ENCODE assay signal across 23 cellular contexts in the genomic region with DNA sequence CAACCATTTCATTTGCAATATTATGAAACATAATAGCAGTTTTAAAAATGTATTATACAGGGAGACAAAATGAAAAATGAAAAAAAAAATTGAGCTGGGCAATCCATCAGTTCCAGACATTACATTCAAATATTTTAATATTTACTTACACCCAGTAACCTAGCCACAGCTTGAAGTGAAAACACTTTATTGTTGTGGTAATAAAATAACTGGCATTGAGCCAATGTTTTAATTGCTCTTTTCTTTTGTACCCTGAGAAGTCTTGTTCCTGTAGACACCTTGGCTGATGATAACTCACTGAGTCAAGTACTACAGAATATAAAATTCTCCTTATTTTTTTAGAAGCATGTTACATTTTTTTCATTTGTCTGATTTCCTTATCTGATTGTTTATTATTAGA.
A peak's percentile ranks its signal among the peaks of the same experiment; 100 is the strongest.
DNase-seq lines count a peak whose midpoint lies in the region; ATAC-seq and TF ChIP-seq lines count a peak whose summit lies in the region.
"Had no signal": no experiment of that assay in that cellular context is flagged by ENCODE, and none has a peak within 500 bp of the region (broad histone marks: within the 10 kb centered on the region; RNA-seq: fewer than 3 reads in every experiment).

No MANE protein-coding gene starts in this region.

- peak; percentile 25 for DNase-seq in NCI-H2029 treated with DMSO at 0.1 percent for 48 hours (lab: John Stamatoyannopoulos, UW)
- DNase-seq in NCI-H2029 (lab: John Stamatoyannopoulos, UW): no peak
- DNase-seq in NCI-H1417 treated with DMSO at 0.1 percent for 48 hours (lab: John Stamatoyannopoulos, UW): peak; percentile 19
- peak; percentile 1 for DNase-seq in SW480 (ENCODE audit: low spot score)
- no peak for DNase-seq in epidermal melanocyte (ENCODE audit: insufficient read length, low spot score)
- DNase-seq in RWPE1 (ENCODE audit: low spot score): no peak
- DNase-seq: AML-193; C1 segment of cervical spinal cord; CD8-positive, alpha-beta memory T cell; DMS79 treated with DMSO at 0.1 percent for 48 hours; H9; HFFc6; IMR-90; Karpas-422; NCI-H1694; NCI-H446; OCI-M1; T1000 had no signal

- peak; percentile 83; the same call in 1 of the 2 replicates for TF ChIP-seq EP300 in Ishikawa (IDR thresholded peaks at IDR 0.05; ENCODE audit: borderline replicate concordance)

- ATAC-seq in HG02970 (IDR thresholded peaks at IDR 0.05; ENCODE audit: low FRiP score, unreplicated experiment): no peak
- ATAC-seq: GM12878, Right ventricle myocardium inferior had no signal

- CTCF ChIA-PET in RWPE1 (lab: Yijun Ruan, JAX): no interaction called here

- TF ChIP-seq CTCF in RWPE1 (conservative IDR thresholded peaks at IDR 0.05; ENCODE audit: low read depth): no peak

- TF ChIP-seq RAD21 in Ishikawa (IDR thresholded peaks at IDR 0.05; ENCODE audit: low read depth): no peak

- POLR2A ChIA-PET in RWPE1 (lab: Yijun Ruan, JAX; ENCODE audit: low non-redundant PET): no interaction called here

- H3K27ac ChIP-seq in RWPE1: no peak overlapping the region
- H3K27ac ChIP-seq: SJSA1 had no signal

TF ChIP-seq in Ishikawa, 13 proteins besides CTCF, POLR2A, EP300 and RAD21:
- TF ChIP-seq, protein P1, sequence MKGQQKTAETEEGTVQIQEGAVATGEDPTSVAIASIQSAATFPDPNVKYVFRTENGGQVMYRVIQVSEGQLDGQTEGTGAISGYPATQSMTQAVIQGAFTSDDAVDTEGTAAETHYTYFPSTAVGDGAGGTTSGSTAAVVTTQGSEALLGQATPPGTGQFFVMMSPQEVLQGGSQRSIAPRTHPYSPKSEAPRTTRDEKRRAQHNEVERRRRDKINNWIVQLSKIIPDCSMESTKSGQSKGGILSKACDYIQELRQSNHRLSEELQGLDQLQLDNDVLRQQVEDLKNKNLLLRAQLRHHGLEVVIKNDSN (IDR thresholded peaks at IDR 0.05): no peak
- peak; percentile 51; the same call in 1 of the 2 replicates for TF ChIP-seq TEAD4 (IDR thresholded peaks at IDR 0.05)
- peak; percentile 79 for TF ChIP-seq FOXM1 (IDR thresholded peaks at IDR 0.05; ENCODE audit: borderline replicate concordance, low read depth)
- no peak for TF ChIP-seq EGR1 (IDR thresholded peaks at IDR 0.05)
- no peak for TF ChIP-seq CREB1 (IDR thresholded peaks at IDR 0.05; ENCODE audit: low read depth)
- TF ChIP-seq CEBPB (IDR thresholded peaks at IDR 0.05): no peak
- no peak for TF ChIP-seq ZBTB7A (IDR thresholded peaks at IDR 0.05; ENCODE audit: low read depth)
- no peak for TF ChIP-seq TAF1 (IDR thresholded peaks at IDR 0.05; ENCODE audit: low read depth)
- TF ChIP-seq, protein P2, sequence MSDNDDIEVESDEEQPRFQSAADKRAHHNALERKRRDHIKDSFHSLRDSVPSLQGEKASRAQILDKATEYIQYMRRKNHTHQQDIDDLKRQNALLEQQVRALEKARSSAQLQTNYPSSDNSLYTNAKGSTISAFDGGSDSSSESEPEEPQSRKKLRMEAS (IDR thresholded peaks at IDR 0.05): no peak
- TF ChIP-seq, protein P3, sequence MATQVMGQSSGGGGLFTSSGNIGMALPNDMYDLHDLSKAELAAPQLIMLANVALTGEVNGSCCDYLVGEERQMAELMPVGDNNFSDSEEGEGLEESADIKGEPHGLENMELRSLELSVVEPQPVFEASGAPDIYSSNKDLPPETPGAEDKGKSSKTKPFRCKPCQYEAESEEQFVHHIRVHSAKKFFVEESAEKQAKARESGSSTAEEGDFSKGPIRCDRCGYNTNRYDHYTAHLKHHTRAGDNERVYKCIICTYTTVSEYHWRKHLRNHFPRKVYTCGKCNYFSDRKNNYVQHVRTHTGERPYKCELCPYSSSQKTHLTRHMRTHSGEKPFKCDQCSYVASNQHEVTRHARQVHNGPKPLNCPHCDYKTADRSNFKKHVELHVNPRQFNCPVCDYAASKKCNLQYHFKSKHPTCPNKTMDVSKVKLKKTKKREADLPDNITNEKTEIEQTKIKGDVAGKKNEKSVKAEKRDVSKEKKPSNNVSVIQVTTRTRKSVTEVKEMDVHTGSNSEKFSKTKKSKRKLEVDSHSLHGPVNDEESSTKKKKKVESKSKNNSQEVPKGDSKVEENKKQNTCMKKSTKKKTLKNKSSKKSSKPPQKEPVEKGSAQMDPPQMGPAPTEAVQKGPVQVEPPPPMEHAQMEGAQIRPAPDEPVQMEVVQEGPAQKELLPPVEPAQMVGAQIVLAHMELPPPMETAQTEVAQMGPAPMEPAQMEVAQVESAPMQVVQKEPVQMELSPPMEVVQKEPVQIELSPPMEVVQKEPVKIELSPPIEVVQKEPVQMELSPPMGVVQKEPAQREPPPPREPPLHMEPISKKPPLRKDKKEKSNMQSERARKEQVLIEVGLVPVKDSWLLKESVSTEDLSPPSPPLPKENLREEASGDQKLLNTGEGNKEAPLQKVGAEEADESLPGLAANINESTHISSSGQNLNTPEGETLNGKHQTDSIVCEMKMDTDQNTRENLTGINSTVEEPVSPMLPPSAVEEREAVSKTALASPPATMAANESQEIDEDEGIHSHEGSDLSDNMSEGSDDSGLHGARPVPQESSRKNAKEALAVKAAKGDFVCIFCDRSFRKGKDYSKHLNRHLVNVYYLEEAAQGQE (IDR thresholded peaks at IDR 0.05; ENCODE audit: low read depth): no peak
- peak; percentile 92 for TF ChIP-seq NFIC (IDR thresholded peaks at IDR 0.05)
- peak; percentile 60 for TF ChIP-seq TCF12 (IDR thresholded peaks at IDR 0.05; ENCODE audit: low read depth)
- TF ChIP-seq YY1 (IDR thresholded peaks at IDR 0.05; ENCODE audit: low read depth): no peak

Comparison
In these comparisons a context has a peak if more than half of its experiments do, and no peak if none do; other contexts are left out.
1. DNase-seq: peak in NCI-H2029 treated with DMSO at 0.1 percent for 48 hours (single experiment), NCI-H1417 treated with DMSO at 0.1 percent for 48 hours (single experiment) and SW480 (single experiment); none in NCI-H2029 (single experiment), epidermal melanocyte (single experiment) and RWPE1 (single experiment).